In genomic region chr10:71598673-71599072, GRCh38 we compare ENCODE assay signal across 9 cellular contexts.
A peak's percentile ranks its signal among the peaks of the same experiment; 100 is the strongest.
DNase-seq lines count a peak whose midpoint lies in the region; ATAC-seq, FAIRE-seq and TF ChIP-seq lines count a peak whose summit lies in the region.
"Had no signal": no experiment of that assay in that cellular context is flagged by ENCODE, and none has a peak within 500 bp of the region (broad histone marks: within the 10 kb centered on the region; RNA-seq: fewer than 3 reads in every experiment).

No MANE protein-coding gene starts in this region.

- 16% methylated on average over 6 of the region's 8 CpGs; no CpG with 5 or more reads in 1 of the 2 donors for WGBS in gastroesophageal sphincter (ENCODE audit: low coverage in 1 of 2), 2 donors

- no peaks in the 10 kb centered on the region for H3K9me3 Mint-ChIP-seq in Caco-2 (ENCODE audit: unreplicated experiment)
- H3K9me3 Mint-ChIP-seq: activated naive CD8-positive, alpha-beta T cell treated with anti-CD3 and anti-CD28 coated beads, Interleukin-2, amount 50 U/mL, for 24 hours had no signal

- no peaks in the 10 kb centered on the region for H3K27me3 Mint-ChIP-seq in Caco-2 (ENCODE audit: insufficient read depth, unreplicated experiment)
- H3K27me3 Mint-ChIP-seq: activated naive CD8-positive, alpha-beta T cell treated with anti-CD3 and anti-CD28 coated beads, Interleukin-2, amount 50 U/mL, for 24 hours had no signal

- CTCF ChIA-PET in Caco-2 (lab: Charles Lee), result no interaction called here

- no peak overlapping the region for H3K4me3 Mint-ChIP-seq in Caco-2 (ENCODE audit: unreplicated experiment)
- H3K4me3 Mint-ChIP-seq: activated naive CD8-positive, alpha-beta T cell treated with anti-CD3 and anti-CD28 coated beads, Interleukin-2, amount 50 U/mL, for 24 hours had no signal

- peak; percentile 84 for ATAC-seq in gastroesophageal sphincter
- ATAC-seq: activated naive CD8-positive, alpha-beta T cell treated with anti-CD3 and anti-CD28 coated beads, Interleukin-2, amount 50 U/mL, for 24 hours had no signal

- peaks cover 0 to 28% (median 24%) of the 10 kb centered on the region in 3 donors for H3K4me1 ChIP-seq in gastroesophageal sphincter
- peaks cover 13% of the 10 kb centered on the region for H3K4me1 ChIP-seq in osteoblast (ENCODE audit: insufficient read depth, low read length)
- peaks cover 3% of the 10 kb centered on the region; the same call in 1 of the 2 replicates for H3K4me1 ChIP-seq in Caco-2

- POLR2A ChIA-PET in Caco-2 (lab: Charles Lee), result no interaction called here

- H3K36me3 ChIP-seq in gastroesophageal sphincter (no peaks in the 10 kb centered on the region), osteoblast (ENCODE audit: insufficient read depth, low read length) (no peaks in the 10 kb centered on the region), Caco-2 (ENCODE audit: control insufficient read depth, insufficient read depth, low read length) (no peaks in the 10 kb centered on the region)

- no peak overlapping the region for H3K4me2 ChIP-seq in osteoblast (ENCODE audit: insufficient read depth, low read length)

- H3K27me3 ChIP-seq in gastroesophageal sphincter (no peaks in the 10 kb centered on the region), osteoblast (ENCODE audit: insufficient read depth, low read length) (no peaks in the 10 kb centered on the region), Caco-2 (replicated peaks; ENCODE audit: control insufficient read depth, insufficient read depth, low read length) (no peaks in the 10 kb centered on the region)

- FAIRE-seq in GM19239 (lab: Jason Lieb, UNC), result no peak

- DNase-seq in AG08396 (ENCODE audit: low spot score) (peak; percentile 67), RPMI8226 (peak; percentile 58), osteoblast (ENCODE audit: insufficient read length, low spot score, missing footprints) (peak; percentile 93), glomerular visceral epithelial cell (ENCODE audit: extremely low spot score) (no peak), islet precursor cell (no peak), GM19239 (ENCODE audit: insufficient read length, low spot score) (no peak), Caco-2 (no peak)
- DNase-seq: activated naive CD8-positive, alpha-beta T cell treated with anti-CD3 and anti-CD28 coated beads, Interleukin-2, amount 50 U/mL, for 24 hours had no signal

- intact Hi-C loops in Caco-2 (cut with micrococcal nuclease; ENCODE audit: unreplicated experiment), result no loop called here

- H3K27ac Mint-ChIP-seq in Caco-2 (ENCODE audit: unreplicated experiment), result no peak overlapping the region

- no peak overlapping the region for H2AFZ ChIP-seq in osteoblast (ENCODE audit: low read length)

- H3K4me1 Mint-ChIP-seq in Caco-2 (ENCODE audit: low read depth, unreplicated experiment), result no peaks in the 10 kb centered on the region

- TF ChIP-seq EP300 in gastroesophageal sphincter (IDR thresholded peaks at IDR 0.05), result no peak

- no peaks in the 10 kb centered on the region for H4K20me1 ChIP-seq in osteoblast (ENCODE audit: insufficient read depth, low read length)

- no TSS peak for BruUV-seq in Caco-2 (replicated peaks; lab: Mats Ljungman, UMichigan)

- no peaks in the 10 kb centered on the region for H3K36me3 Mint-ChIP-seq in Caco-2 (ENCODE audit: insufficient read depth, unreplicated experiment)

- no peaks in the 10 kb centered on the region for H3K79me2 ChIP-seq in osteoblast (ENCODE audit: insufficient read depth, low read length)

- H3K4me3 ChIP-seq in gastroesophageal sphincter, result no peak overlapping the region
- H3K4me3 ChIP-seq in osteoblast (ENCODE audit: insufficient read depth, low read length), result no peak overlapping the region
- no peak overlapping the region for H3K4me3 ChIP-seq in Caco-2 (ENCODE audit: low read depth, low read length)

- TF ChIP-seq CTCF in gastroesophageal sphincter (IDR thresholded peaks at IDR 0.05) (no peak), osteoblast (IDR thresholded peaks at IDR 0.05; ENCODE audit: extremely low read depth, low read depth, low read length) (no peak), Caco-2 (IDR thresholded peaks at IDR 0.05; ENCODE audit: insufficient read depth in 1 of 2, low read depth in 1 of 2, low read length in 1 of 2, severe bottlenecking in 1 of 2, unreplicated experiment in 1 of 2) (no peak)

- H3K27ac ChIP-seq in gastroesophageal sphincter (peak overlapping the region in 3 of 4 donors; percentile 70 to 78 (median 77)), osteoblast (ENCODE audit: low read depth, low read length) (no peak overlapping the region)

- H3K9me3 ChIP-seq in gastroesophageal sphincter (no peaks in the 10 kb centered on the region), osteoblast (ENCODE audit: low read depth, low read length) (no peaks in the 10 kb centered on the region), Caco-2 (no peaks in the 10 kb centered on the region)

- TF ChIP-seq POLR2A in gastroesophageal sphincter (IDR thresholded peaks at IDR 0.05), result no peak

Comparison
In these comparisons a context has a peak if more than half of its experiments do, and no peak if none do; other contexts are left out.
1. DNase-seq: peak in AG08396 (single experiment), RPMI8226 (single experiment) and osteoblast (single experiment); none in glomerular visceral epithelial cell (single experiment), islet precursor cell (single experiment), GM19239 (single experiment) and Caco-2 (0 of 2).